24 cellular contexts compared by ENCODE assay signal in genomic region chr6:137925299-137925698, GRCh38. TPM values are rescaled to one million over a fixed set of nuclear protein-coding genes. Genes with fewer than 3 reads are reported as not detected.
DNase-seq lines count a peak whose midpoint lies in the region; ATAC-seq and TF ChIP-seq lines count a peak whose summit lies in the region.
"Had no signal": no experiment of that assay in that cellular context is flagged by ENCODE, and none has a peak within 500 bp of the region (broad histone marks: within the 10 kb centered on the region; RNA-seq: fewer than 3 reads in every experiment).

No MANE protein-coding gene starts in this region.

- H3K4me1 ChIP-seq in CD4-positive, alpha-beta memory T cell (ENCODE audit: insufficient read depth, low read length): peaks cover 31% of the 10 kb centered on the region
- peaks cover 20% of the 10 kb centered on the region for H3K4me1 ChIP-seq in GM23338 (ENCODE audit: insufficient read depth)
- peaks cover 41% of the 10 kb centered on the region for H3K4me1 ChIP-seq in mesodermal cell (ENCODE audit: control insufficient read depth, insufficient read depth, low read length, poor library complexity, severe bottlenecking)
- H3K4me1 ChIP-seq in naive thymus-derived CD4-positive, alpha-beta T cell (ENCODE audit: control insufficient read depth in 2 of 2, insufficient read depth in 2 of 2, low read length in 2 of 2): peaks cover 19 to 25% of the 10 kb centered on the region in 2 donors
- H3K4me1 ChIP-seq: body of pancreas, uterus had no signal

- WGBS in mesodermal cell (ENCODE audit: insufficient coverage in 2 of 2), 2 experiments: 88 to 90% methylated on average over 11 of the region's 11 CpGs

- H3K79me2 ChIP-seq in GM23338 (replicated peaks; ENCODE audit: insufficient read depth): no peaks in the 10 kb centered on the region
- H3K79me2 ChIP-seq: hepatocyte had no signal

- peaks cover 21 to 35% (median 27%) of the 10 kb centered on the region in 4 donors for H3K4me1 Mint-ChIP-seq in CD4-positive, alpha-beta memory T cell
- peaks cover 36% of the 10 kb centered on the region for H3K4me1 Mint-ChIP-seq in GM23338
- H3K4me1 Mint-ChIP-seq in WTC11: peaks cover 36% of the 10 kb centered on the region
- peaks cover 24 to 57% (median 42%) of the 10 kb centered on the region in 7 donors for H3K4me1 Mint-ChIP-seq in naive thymus-derived CD4-positive, alpha-beta T cell

- H3K27me3 ChIP-seq in CD4-positive, alpha-beta memory T cell (ENCODE audit: insufficient read depth, low read length): no peaks in the 10 kb centered on the region
- no peaks in the 10 kb centered on the region for H3K27me3 ChIP-seq in GM23338 (ENCODE audit: insufficient read depth)
- H3K27me3 ChIP-seq in naive thymus-derived CD4-positive, alpha-beta T cell (ENCODE audit: control insufficient read depth in 2 of 2, insufficient read depth in 2 of 2, low read length in 2 of 2): no peaks in the 10 kb centered on the region
- H3K27me3 ChIP-seq: body of pancreas, hepatocyte, left lung, sigmoid colon, uterus had no signal

- H3K9me3 ChIP-seq in CD4-positive, alpha-beta memory T cell (ENCODE audit: control insufficient read depth in 1 of 2, low read length in 2 of 2): no peaks in the 10 kb centered on the region
- no peaks in the 10 kb centered on the region for H3K9me3 ChIP-seq in mesodermal cell (ENCODE audit: control insufficient read depth, low read length)
- H3K9me3 ChIP-seq in naive thymus-derived CD4-positive, alpha-beta T cell (ENCODE audit: control insufficient read depth in 2 of 3, low read length in 3 of 3): no peaks in the 10 kb centered on the region
- H3K9me3 ChIP-seq: body of pancreas, left lung, sigmoid colon, uterus had no signal

- peaks cover 0 to 2% of the 10 kb centered on the region in 2 donors for H3K27me3 Mint-ChIP-seq in CD4-positive, alpha-beta memory T cell
- H3K27me3 Mint-ChIP-seq in GM23338 (ENCODE audit: insufficient read depth, low read depth, poor library complexity): peaks cover 15% of the 10 kb centered on the region
- H3K27me3 Mint-ChIP-seq in WTC11 (ENCODE audit: low read depth): peaks cover 14% of the 10 kb centered on the region
- no peaks in the 10 kb centered on the region for H3K27me3 Mint-ChIP-seq in naive thymus-derived CD4-positive, alpha-beta T cell
- H3K27me3 Mint-ChIP-seq: activated CD4-positive, alpha-beta memory T cell treated with anti-CD3 and anti-CD28 coated beads, Interleukin-2, amount 10 ng/mL, durations not matched to agents 7 days and 5 days; activated T-cell treated with anti-CD3 and anti-CD28 coated beads, Interleukin-2, amount 50 U/mL, for 24 hours had no signal

- H3K9me2 ChIP-seq in GM23338 (ENCODE audit: insufficient read depth): no peaks in the 10 kb centered on the region

- H3K36me3 Mint-ChIP-seq in CD4-positive, alpha-beta memory T cell: no peaks in the 10 kb centered on the region
- no peaks in the 10 kb centered on the region for H3K36me3 Mint-ChIP-seq in GM23338 (ENCODE audit: low read depth)
- no peaks in the 10 kb centered on the region for H3K36me3 Mint-ChIP-seq in WTC11
- H3K36me3 Mint-ChIP-seq in naive thymus-derived CD4-positive, alpha-beta T cell: peaks cover 0 to 5% (median 0%) of the 10 kb centered on the region in 5 donors

- POLR2A ChIA-PET in CD4-positive, alpha-beta memory T cell (lab: Charles Lee; ENCODE audit: partially characterized antibody): interaction anchor here (1.0 kb wide), 1 partner anchor 13 kb away, joined by 3 read pairs; no protein-coding TSS in a partner anchor
- POLR2A ChIA-PET in WTC11 (lab: Charles Lee): interaction anchor here (0.6 kb wide), 1 partner anchor 360 kb away, joined by 4 read pairs; no protein-coding TSS in a partner anchor
- POLR2A ChIA-PET in naive thymus-derived CD4-positive, alpha-beta T cell (lab: Charles Lee): interaction anchor here (1.7 kb wide), 1 partner anchor 7 kb away, joined by 4 read pairs; no protein-coding TSS in a partner anchor

- peak overlapping the region; percentile 50 for H3K4me2 ChIP-seq in GM23338
- H3K4me2 ChIP-seq: hepatocyte had no signal

- no peaks in the 10 kb centered on the region for H3K36me3 ChIP-seq in CD4-positive, alpha-beta memory T cell (ENCODE audit: insufficient read depth, low read length)
- H3K36me3 ChIP-seq in GM23338 (ENCODE audit: insufficient read depth) (no peaks in the 10 kb centered on the region), mesodermal cell (ENCODE audit: control insufficient read depth, insufficient read depth, low read length) (no peaks in the 10 kb centered on the region)
- no peaks in the 10 kb centered on the region for H3K36me3 ChIP-seq in naive thymus-derived CD4-positive, alpha-beta T cell (ENCODE audit: control insufficient read depth in 2 of 3, insufficient read depth in 3 of 3, low read length in 3 of 3)
- H3K36me3 ChIP-seq: left lung, sigmoid colon, uterus had no signal

- DNase-seq in CD4-positive, alpha-beta memory T cell: no peak
- DNase-seq in GM23338 (ENCODE audit: low spot score) (no peak), WTC11 (ENCODE audit: low spot score) (no peak)
- no peak for DNase-seq in activated CD8-positive, alpha-beta memory T cell treated with anti-CD3 and anti-CD28 coated beads, Interleukin-2, amount 50 U/mL, for 4 hours
- DNase-seq in naive thymus-derived CD4-positive, alpha-beta T cell: no peak
- no peak for DNase-seq in activated effector memory CD4-positive, alpha-beta T cell treated with anti-CD3 and anti-CD28 coated beads, Interleukin-2, amount 50 U/mL, for 16 hours
- DNase-seq: activated CD4-positive, alpha-beta memory T cell treated with anti-CD3 and anti-CD28 coated beads, Interleukin-2, amount 10 ng/mL, durations not matched to agents 7 days and 5 days; activated CD4-positive, CD25-positive, alpha-beta regulatory T cell; activated T-cell treated with anti-CD3 and anti-CD28 coated beads, Interleukin-2, amount 50 U/mL, for 24 hours; body of pancreas; DMS 273 treated with DMSO at 0.1 percent for 48 hours; effector memory CD4-positive, alpha-beta T cell; foreskin melanocyte; GOT3; left lung; midbrain; NCI-H146; NCI-H2171; sigmoid colon; stimulated activated CD4-positive, alpha-beta T cell treated with anti-CD3 and anti-CD28 coated beads, Interleukin-15, amount 100 ng/mL, for 24 hours; uterus had no signal

- H3K4me3 ChIP-seq in CD4-positive, alpha-beta memory T cell (ENCODE audit: low read length in 2 of 2): no peak overlapping the region
- H3K4me3 ChIP-seq in GM23338 (0 out of 2 replicates have a peak overlapping the region, but pooled peaks have one; percentile 19), mesodermal cell (ENCODE audit: extremely low read depth, insufficient read depth, low read length, poor library complexity, severe bottlenecking) (no peak overlapping the region)
- no peak overlapping the region for H3K4me3 ChIP-seq in naive thymus-derived CD4-positive, alpha-beta T cell (ENCODE audit: low read length)
- H3K4me3 ChIP-seq: body of pancreas, hepatocyte, left lung, sigmoid colon, uterus had no signal

- TF ChIP-seq CTCF in GM23338 (conservative IDR thresholded peaks at IDR 0.05; ENCODE audit: low read depth in 2 of 2): no peak
- TF ChIP-seq CTCF in WTC11 (IDR thresholded peaks at IDR 0.05): no peak

- H2AFZ ChIP-seq in GM23338: peak overlapping the region; percentile 96
- H2AFZ ChIP-seq: hepatocyte had no signal

- intact Hi-C loops in CD4-positive, alpha-beta memory T cell (cut with micrococcal nuclease): no loop called here
- intact Hi-C loops in naive thymus-derived CD4-positive, alpha-beta T cell (cut with micrococcal nuclease): loop anchor here in 1 of 2 donors (5.0 kb wide), 2 partner anchors 133 to 218 kb away; no protein-coding TSS in a partner anchor

- H3K27ac ChIP-seq in CD4-positive, alpha-beta memory T cell (ENCODE audit: low read depth, low read length): no peak overlapping the region
- H3K27ac ChIP-seq in GM23338 (ENCODE audit: low read depth): no peak overlapping the region
- H3K27ac ChIP-seq in mesodermal cell (ENCODE audit: low read depth, low read length, severe bottlenecking): peak overlapping the region; percentile 60
- no peak overlapping the region for H3K27ac ChIP-seq in naive thymus-derived CD4-positive, alpha-beta T cell (ENCODE audit: low read depth, low read length)
- H3K27ac ChIP-seq: body of pancreas, hepatocyte, left lung, uterus had no signal

- H3K9me3 Mint-ChIP-seq in CD4-positive, alpha-beta memory T cell: no peaks in the 10 kb centered on the region
- H3K9me3 Mint-ChIP-seq in GM23338 (no peaks in the 10 kb centered on the region), WTC11 (no peaks in the 10 kb centered on the region)
- peaks cover 0 to 2% (median 0%) of the 10 kb centered on the region in 11 donors for H3K9me3 Mint-ChIP-seq in naive thymus-derived CD4-positive, alpha-beta T cell
- H3K9me3 Mint-ChIP-seq: activated CD4-positive, alpha-beta memory T cell treated with anti-CD3 and anti-CD28 coated beads, Interleukin-2, amount 10 ng/mL, durations not matched to agents 7 days and 5 days; activated T-cell treated with anti-CD3 and anti-CD28 coated beads, Interleukin-2, amount 50 U/mL, for 24 hours had no signal

- no peaks in the 10 kb centered on the region for H3F3A ChIP-seq in GM23338 (replicated peaks; ENCODE audit: low read depth)

- ATAC-seq in GM23338: peak; percentile 30
- no peak for ATAC-seq in WTC11
- no peak for ATAC-seq in HG02885 (IDR thresholded peaks at IDR 0.05; ENCODE audit: poor library complexity, unreplicated experiment)
- no peak for ATAC-seq in naive thymus-derived CD4-positive, alpha-beta T cell
- ATAC-seq: body of pancreas, left lung had no signal

- CTCF ChIA-PET in CD4-positive, alpha-beta memory T cell (lab: Charles Lee; ENCODE audit: partially characterized antibody): interaction anchor here (0.9 to 3.4 kb wide), 6 partner anchors 15 to 184 kb away, joined by 3 to 25 read pairs (median 5); no protein-coding TSS in a partner anchor
- CTCF ChIA-PET in WTC11 (lab: Charles Lee): interaction anchor here (1.0 to 2.4 kb wide), 6 partner anchors 13 to 220 kb away, joined by 3 to 13 read pairs (median 6); no protein-coding TSS in a partner anchor
- CTCF ChIA-PET in naive thymus-derived CD4-positive, alpha-beta T cell (lab: Charles Lee): no interaction called here

- no peaks in the 10 kb centered on the region for H4K20me1 ChIP-seq in GM23338 (replicated peaks; ENCODE audit: insufficient read depth)

- H3K27ac Mint-ChIP-seq in CD4-positive, alpha-beta memory T cell: peak overlapping the region in 4 of 7 donors; percentile 9 to 51 (median 22)
- H3K27ac Mint-ChIP-seq in GM23338 (peak overlapping the region; percentile 49), WTC11 (no peak overlapping the region)
- peak overlapping the region in 4 of 9 donors; percentile 37 to 54 (median 46) for H3K27ac Mint-ChIP-seq in naive thymus-derived CD4-positive, alpha-beta T cell
- H3K27ac Mint-ChIP-seq: activated CD4-positive, alpha-beta memory T cell treated with anti-CD3 and anti-CD28 coated beads, Interleukin-2, amount 10 ng/mL, durations not matched to agents 7 days and 5 days had no signal

- H3K4me3 Mint-ChIP-seq in CD4-positive, alpha-beta memory T cell: no peak overlapping the region
- H3K4me3 Mint-ChIP-seq in GM23338 (no peak overlapping the region), WTC11 (peak overlapping the region; percentile 31; the same call in 1 of the 2 replicates)
- H3K4me3 Mint-ChIP-seq in naive thymus-derived CD4-positive, alpha-beta T cell: no peak overlapping the region
- H3K4me3 Mint-ChIP-seq: activated CD4-positive, alpha-beta memory T cell treated with anti-CD3 and anti-CD28 coated beads, Interleukin-2, amount 10 ng/mL, durations not matched to agents 7 days and 5 days; activated T-cell treated with anti-CD3 and anti-CD28 coated beads, Interleukin-2, amount 50 U/mL, for 24 hours had no signal

RNA-seq across cellular contexts. Expression of gene TNFAIP3, which starts 58.2 kb away (rescaled TPM):
- 100 to 1,000 TPM; 145 to 165 TPM for total RNA-seq in CD4-positive, alpha-beta memory T cell
- 100 to 1,000 TPM; 112 to 318 TPM for polyA plus RNA-seq in CD4-positive, alpha-beta memory T cell
- 2.3 and 4.4 TPM in 2 replicates for total RNA-seq in GM23338 (2014; rRNA removed; shearing (Covaris generic))
- polyA plus RNA-seq in GM23338 (2016; fragmentation: Nextera tagmentation; extraction: Ambion mirVana): 2.1 and 3.3 TPM in 2 replicates
- 3.0 to 4.7 TPM (median 4.2 TPM) in 3 replicates for total RNA-seq in WTC11 (2021)
- polyA plus RNA-seq in mesodermal cell (2013, experiment 1 of 2): 18.1 TPM
- 14.6 TPM for polyA plus RNA-seq in mesodermal cell (2013, experiment 2 of 2)
- 1,000 to 10,000 TPM in 2 of 5 experiments, 100 to 1,000 TPM in 3; 135 to 2,915 (median 141) TPM for total RNA-seq in naive thymus-derived CD4-positive, alpha-beta T cell
- polyA plus RNA-seq in naive thymus-derived CD4-positive, alpha-beta T cell: 10 to 100 TPM; 66.6 to 90.5 TPM

Comparison
In these comparisons a context has a peak if more than half of its experiments do, and no peak if none do; other contexts are left out.
1. RNA of gene TNFAIP3, which starts 58.2 kb away (total RNA-seq): 145 to 165 TPM in CD4-positive, alpha-beta memory T cell and 135 to 2,915 TPM in naive thymus-derived CD4-positive, alpha-beta T cell; 3.0 to 4.7 TPM in WTC11 and 2.3 to 4.4 TPM in GM23338; every median in the first group is over 10 times any median in the second.